Comparison of ENCODE assay signal across 27 cellular contexts in the genomic region with DNA sequence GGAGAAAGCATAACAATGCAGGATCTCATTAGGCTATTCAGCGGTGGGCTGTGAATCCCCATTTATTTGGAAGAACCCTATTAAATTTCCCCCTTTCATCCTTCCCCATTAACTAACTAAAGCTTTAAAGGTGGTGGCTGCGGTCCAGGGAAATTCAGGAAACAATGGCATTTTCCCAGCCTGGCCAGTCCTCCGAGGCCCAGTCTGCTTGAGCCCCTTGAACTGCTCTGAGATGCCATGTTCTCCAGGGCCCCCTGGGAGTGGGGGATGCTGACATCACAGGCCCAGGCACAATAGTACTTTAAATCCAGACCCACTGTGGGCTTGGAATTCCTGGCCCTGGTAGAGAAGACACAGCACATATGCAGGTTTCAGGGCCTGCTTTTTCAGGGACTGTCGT.
A peak's percentile ranks its signal among the peaks of the same experiment; 100 is the strongest.
DNase-seq lines count a peak whose midpoint lies in the region; ATAC-seq and TF ChIP-seq lines count a peak whose summit lies in the region.
"Had no signal": no experiment of that assay in that cellular context is flagged by ENCODE, and none has a peak within 500 bp of the region (broad histone marks: within the 10 kb centered on the region; RNA-seq: fewer than 3 reads in every experiment).

No MANE protein-coding gene starts in this region.

- WGBS in upper lobe of left lung, 2 donors, result 55 to 90% methylated on average over 3 to 4 of the region's 4 CpGs
- 79 to 82% methylated on average over 4 of the region's 4 CpGs for WGBS in body of pancreas, 2 donors

- no peaks in the 10 kb centered on the region for H3K27me3 ChIP-seq in WERI-Rb-1 (ENCODE audit: insufficient read depth, low read depth, severe bottlenecking)
- no peaks in the 10 kb centered on the region for H3K27me3 ChIP-seq in upper lobe of left lung
- H3K27me3 ChIP-seq in body of pancreas, result no peaks in the 10 kb centered on the region
- H3K27me3 ChIP-seq: breast epithelium, esophagus muscularis mucosa, right lobe of liver, SJSA1 had no signal

- no peaks in the 10 kb centered on the region for H3K9me3 Mint-ChIP-seq in mesothelial cell of epicardium

- TF ChIP-seq CTCF in WERI-Rb-1 (IDR thresholded peaks at IDR 0.05; ENCODE audit: low read depth, low read length) (no peak), mesothelial cell of epicardium (IDR thresholded peaks at IDR 0.05; ENCODE audit: unreplicated experiment) (no peak), upper lobe of left lung (IDR thresholded peaks at IDR 0.05) (no peak), body of pancreas (IDR thresholded peaks at IDR 0.05) (no peak)

- peaks cover 71% of the 10 kb centered on the region for H3K4me1 Mint-ChIP-seq in mesothelial cell of epicardium
- H3K4me1 Mint-ChIP-seq: T-cell had no signal

- peaks cover 18 to 33% (median 25%) of the 10 kb centered on the region in 4 donors for H3K4me1 ChIP-seq in upper lobe of left lung
- peaks cover 40% of the 10 kb centered on the region for H3K4me1 ChIP-seq in body of pancreas

- no peaks in the 10 kb centered on the region for H3K36me3 Mint-ChIP-seq in mesothelial cell of epicardium
- H3K36me3 Mint-ChIP-seq: CD8-positive, alpha-beta T cell; naive thymus-derived CD4-positive, alpha-beta T cell had no signal

- intact Hi-C loops in body of pancreas (cut with DNase I), result no loop called here

- H3K4me3 Mint-ChIP-seq in mesothelial cell of epicardium, result no peak overlapping the region
- H3K4me3 Mint-ChIP-seq: activated T-cell treated with anti-CD3 and anti-CD28 coated beads, Interleukin-2, amount 50 U/mL, for 24 hours; CD8-positive, alpha-beta T cell; naive thymus-derived CD4-positive, alpha-beta T cell; T-cell had no signal

- H3K27ac ChIP-seq in WERI-Rb-1, result peak overlapping the region; percentile 93
- H3K27ac ChIP-seq in upper lobe of left lung, result peak overlapping the region in 3 of 4 donors; percentile 37 to 77 (median 63)
- no peak overlapping the region for H3K27ac ChIP-seq in body of pancreas
- H3K27ac ChIP-seq: esophagus muscularis mucosa, parathyroid adenoma, PC-9, right lobe of liver, SJSA1 had no signal

- H3K4me3 ChIP-seq in WERI-Rb-1 (ENCODE audit: low read depth, low read length) (no peak overlapping the region), upper lobe of left lung (no peak overlapping the region), body of pancreas (no peak overlapping the region)
- H3K4me3 ChIP-seq: breast epithelium, esophagus muscularis mucosa, PC-9, right lobe of liver, SJSA1 had no signal

- ATAC-seq in upper lobe of left lung (ENCODE audit: low FRiP score in 2 of 2) (no peak), body of pancreas (no peak), GM21717 (IDR thresholded peaks at IDR 0.05; ENCODE audit: unreplicated experiment) (no peak)
- ATAC-seq: CD8-positive, alpha-beta T cell; left lobe of liver; naive thymus-derived CD4-positive, alpha-beta T cell; right lobe of liver; stimulated activated naive CD8-positive, alpha-beta T cell treated with anti-CD3 and anti-CD28 coated beads, Interleukin-15, Interleukin-2, amounts not matched to agents 100 U/mL and 50 U/mL, for 24 hours; T-cell had no signal

- H3K9me3 ChIP-seq in WERI-Rb-1 (ENCODE audit: severe bottlenecking) (no peaks in the 10 kb centered on the region), upper lobe of left lung (no peaks in the 10 kb centered on the region), body of pancreas (no peaks in the 10 kb centered on the region)
- H3K9me3 ChIP-seq: breast epithelium, esophagus muscularis mucosa, right lobe of liver, SJSA1 had no signal

- H3K36me3 ChIP-seq in WERI-Rb-1 (no peaks in the 10 kb centered on the region), upper lobe of left lung (no peaks in the 10 kb centered on the region), body of pancreas (replicated peaks in 1 of 2; ENCODE audit: insufficient read depth in 1 of 2, low read depth in 2 of 2) (no peaks in the 10 kb centered on the region)
- H3K36me3 ChIP-seq: breast epithelium, esophagus muscularis mucosa, right lobe of liver had no signal

- no peak for TF ChIP-seq POLR2A in upper lobe of left lung (IDR thresholded peaks at IDR 0.05)
- TF ChIP-seq POLR2A in body of pancreas (IDR thresholded peaks at IDR 0.05), result no peak

- DNase-seq in NCI-H1105 treated with DMSO at 0.1 percent for 48 hours (lab: John Stamatoyannopoulos, UW), result peak; percentile 24
- DNase-seq in NCI-H1105 (lab: John Stamatoyannopoulos, UW), result no peak
- no peak for DNase-seq in WERI-Rb-1
- no peak for DNase-seq in mesothelial cell of epicardium (ENCODE audit: low spot score in 2 of 2, unreplicated experiment in 2 of 2)
- DNase-seq in upper lobe of left lung, result no peak
- no peak for DNase-seq in NCI-H82 (lab: John Stamatoyannopoulos, UW)
- no peak for DNase-seq in body of pancreas
- DNase-seq: 8988T; activated CD4-positive, alpha-beta T cell treated with anti-CD3 and anti-CD28 coated beads for 1 hour; activated T-cell treated with anti-CD3 and anti-CD28 coated beads, Interleukin-2, amount 50 U/mL, for 24 hours; CD8-positive, alpha-beta T cell; foreskin melanocyte; hippocampal formation; Kasumi-1; naive thymus-derived CD4-positive, alpha-beta T cell; NCI-H187 treated with DMSO at 0.1 percent for 48 hours; NCI-H2227 treated with DMSO at 0.1 percent for 48 hours; PC-9; right lobe of liver; stimulated activated naive CD8-positive, alpha-beta T cell treated with anti-CD3 and anti-CD28 coated beads, Interleukin-15, Interleukin-2, amounts not matched to agents 100 U/mL and 50 U/mL, for 24 hours; T-cell had no signal

- TF ChIP-seq EP300 in upper lobe of left lung (IDR thresholded peaks at IDR 0.05), result no peak

- H3K27me3 Mint-ChIP-seq in mesothelial cell of epicardium (ENCODE audit: low read depth), result no peaks in the 10 kb centered on the region
- H3K27me3 Mint-ChIP-seq: activated T-cell treated with anti-CD3 and anti-CD28 coated beads, Interleukin-2, amount 50 U/mL, for 24 hours; T-cell had no signal

- peak overlapping the region; percentile 99 for H3K27ac Mint-ChIP-seq in mesothelial cell of epicardium
- H3K27ac Mint-ChIP-seq: activated T-cell treated with anti-CD3 and anti-CD28 coated beads, Interleukin-2, amount 50 U/mL, for 24 hours; CD8-positive, alpha-beta T cell; naive thymus-derived CD4-positive, alpha-beta T cell; T-cell had no signal

Comparison
In these comparisons a context has a peak if more than half of its experiments do, and no peak if none do; other contexts are left out.
1. H3K27ac ChIP-seq: peak in WERI-Rb-1 (single experiment) and upper lobe of left lung (3 of 4); none in body of pancreas (0 of 4).